In genomic region chr1:10606070-10606469, GRCh38 we compare ENCODE assay signal across 33 cellular contexts.
A peak's percentile ranks its signal among the peaks of the same experiment; 100 is the strongest.
DNase-seq lines count a peak whose midpoint lies in the region; ATAC-seq and FAIRE-seq lines count a peak whose summit lies in the region.
"Had no signal": no experiment of that assay in that cellular context is flagged by ENCODE, and none has a peak within 500 bp of the region (broad histone marks: within the 10 kb centered on the region; RNA-seq: fewer than 3 reads in every experiment).

No MANE protein-coding gene starts in this region.

- H3K14ac ChIP-seq in mesenchymal stem cell (ENCODE audit: low read length in 2 of 2) = no peak overlapping the region

- H3K27ac Mint-ChIP-seq in effector memory CD8-positive, alpha-beta T cell = peak overlapping the region; percentile 49 to 57
- H3K27ac Mint-ChIP-seq: activated CD8-positive, alpha-beta T cell treated with anti-CD3 and anti-CD28 coated beads, Interleukin-2, amount 10 ng/mL, durations not matched to agents 7 days and 5 days; activated naive CD4-positive, alpha-beta T cell treated with anti-CD3 and anti-CD28 coated beads, Interleukin-2, amount 10 ng/mL, durations not matched to agents 7 days and 5 days; activated T-helper 17 cell treated with anti-CD3 and anti-CD28 coated beads, Interleukin-2, amount 50 U/mL, for 72 hours; naive B cell had no signal

- H3K4ac ChIP-seq in mesenchymal stem cell (ENCODE audit: low read depth in 1 of 2, low read length in 2 of 2) = no peak overlapping the region

- peaks cover 16% of the 10 kb centered on the region for H3K79me1 ChIP-seq in mesenchymal stem cell (replicated peaks; ENCODE audit: low read length, poor library complexity, severe bottlenecking)

- no peak overlapping the region for H2BK15ac ChIP-seq in mesenchymal stem cell (ENCODE audit: low read depth, poor library complexity, severe bottlenecking)

- no peaks in the 10 kb centered on the region for H3K9me3 Mint-ChIP-seq in effector memory CD8-positive, alpha-beta T cell
- H3K9me3 Mint-ChIP-seq: activated naive CD4-positive, alpha-beta T cell treated with anti-CD3 and anti-CD28 coated beads, Interleukin-2, amount 10 ng/mL, durations not matched to agents 7 days and 5 days; activated T-helper 17 cell treated with anti-CD3 and anti-CD28 coated beads, Interleukin-2, amount 50 U/mL, for 72 hours; naive B cell had no signal

- WGBS in mesenchymal stem cell = 86% methylated on average over 7 of the region's 7 CpGs

- peak; percentile 69 for DNase-seq in HK-2 (ENCODE audit: unreplicated experiment)
- DNase-seq in effector memory CD8-positive, alpha-beta T cell = no peak
- DNase-seq in mesenchymal stem cell = no peak
- no peak for DNase-seq in urothelium cell line (ENCODE audit: low spot score)
- DNase-seq in NCI-H510A treated with DMSO at 0.1 percent for 48 hours (lab: John Stamatoyannopoulos, UW) = no peak
- no peak for DNase-seq in T1000 (lab: John Stamatoyannopoulos, UW)
- DNase-seq: activated CD4-positive, alpha-beta T cell treated with anti-CD3 and anti-CD28 coated beads for 4 hours; activated CD8-positive, alpha-beta T cell treated with anti-CD3 and anti-CD28 coated beads, Interleukin-2, amount 10 ng/mL, durations not matched to agents 7 days and 5 days; activated naive CD4-positive, alpha-beta T cell treated with anti-CD3 and anti-CD28 coated beads, Interleukin-2, amount 10 ng/mL, durations not matched to agents 7 days and 5 days; adrenal gland; brain microvascular endothelial cell; C1 segment of cervical spinal cord; GDM1; hippocampal formation; left ventricle myocardium inferior; naive B cell; NCI-H1417 treated with DMSO at 0.1 percent for 48 hours; NCI-H2081; NCI-H226; occipital lobe; SHP77 treated with DMSO at 0.1 percent for 48 hours; sigmoid colon; stimulated activated CD4-positive, alpha-beta T cell treated with anti-CD3 and anti-CD28 coated beads, Interleukin-4, amount 100 ng/mL, for 1 hour; stomach; SW 1271; tibial artery had no signal

- H2BK12ac ChIP-seq in mesenchymal stem cell (ENCODE audit: low read length in 2 of 2) = no peak overlapping the region

- H3K27me3 ChIP-seq in mesenchymal stem cell (ENCODE audit: control insufficient read depth in 1 of 2, insufficient read depth in 1 of 2, low read length in 2 of 2) = no peaks in the 10 kb centered on the region
- H3K27me3 ChIP-seq: adrenal gland, brain microvascular endothelial cell, gastroesophageal sphincter, sigmoid colon, stomach, tibial artery had no signal

- H3K4me1 Mint-ChIP-seq in effector memory CD8-positive, alpha-beta T cell (ENCODE audit: low read depth in 2 of 2) = peaks cover 2 to 7% of the 10 kb centered on the region in 2 donors
- H3K4me1 Mint-ChIP-seq: activated naive CD4-positive, alpha-beta T cell treated with anti-CD3 and anti-CD28 coated beads, Interleukin-2, amount 10 ng/mL, durations not matched to agents 7 days and 5 days; naive B cell had no signal

- H3K4me3 Mint-ChIP-seq in effector memory CD8-positive, alpha-beta T cell = no peak overlapping the region
- H3K4me3 Mint-ChIP-seq: activated CD8-positive, alpha-beta T cell treated with anti-CD3 and anti-CD28 coated beads, Interleukin-2, amount 10 ng/mL, durations not matched to agents 7 days and 5 days; activated naive CD4-positive, alpha-beta T cell treated with anti-CD3 and anti-CD28 coated beads, Interleukin-2, amount 10 ng/mL, durations not matched to agents 7 days and 5 days; activated T-helper 17 cell treated with anti-CD3 and anti-CD28 coated beads, Interleukin-2, amount 50 U/mL, for 72 hours; naive B cell had no signal

- no peak overlapping the region for H3K23ac ChIP-seq in mesenchymal stem cell (ENCODE audit: low read length in 2 of 2)

- no peaks in the 10 kb centered on the region for H3K27me3 Mint-ChIP-seq in effector memory CD8-positive, alpha-beta T cell
- H3K27me3 Mint-ChIP-seq: activated naive CD4-positive, alpha-beta T cell treated with anti-CD3 and anti-CD28 coated beads, Interleukin-2, amount 10 ng/mL, durations not matched to agents 7 days and 5 days; activated T-helper 17 cell treated with anti-CD3 and anti-CD28 coated beads, Interleukin-2, amount 50 U/mL, for 72 hours; naive B cell had no signal

- H4K91ac ChIP-seq in mesenchymal stem cell (ENCODE audit: low read length) = no peak overlapping the region

- no peak overlapping the region for H2BK5ac ChIP-seq in mesenchymal stem cell (ENCODE audit: low read depth, low read length, poor library complexity, severe bottlenecking)

- no peak overlapping the region for H3K4me3 ChIP-seq in mesenchymal stem cell (ENCODE audit: insufficient read depth in 1 of 2, low read depth in 1 of 2, low read length in 2 of 2)
- H3K4me3 ChIP-seq: adrenal gland, gastroesophageal sphincter, left ventricle myocardium inferior, prostate gland, sigmoid colon, stomach, tibial artery had no signal

- FAIRE-seq in urothelium cell line (lab: Jason Lieb, UNC) = no peak
- FAIRE-seq: endothelial cell of umbilical vein had no signal

- H3K4me2 ChIP-seq in mesenchymal stem cell (ENCODE audit: low read length, poor library complexity, severe bottlenecking) = peak overlapping the region; percentile 31

- H3K27ac ChIP-seq in mesenchymal stem cell (ENCODE audit: low read length, poor library complexity, severe bottlenecking) = peak overlapping the region; percentile 85
- H3K27ac ChIP-seq: adrenal gland, brain microvascular endothelial cell, gastroesophageal sphincter, left ventricle myocardium inferior, prostate gland, sigmoid colon, stomach, tibial artery, VCaP had no signal

- H4K8ac ChIP-seq in mesenchymal stem cell (ENCODE audit: low read length) = no peak overlapping the region

- ATAC-seq in effector memory CD8-positive, alpha-beta T cell (replicated peaks) = no peak
- no peak for ATAC-seq in GM19452 (IDR thresholded peaks at IDR 0.05; ENCODE audit: unreplicated experiment)
- ATAC-seq: activated CD8-positive, alpha-beta T cell treated with anti-CD3 and anti-CD28 coated beads, Interleukin-2, amount 10 ng/mL, durations not matched to agents 7 days and 5 days; activated T-helper 17 cell treated with anti-CD3 and anti-CD28 coated beads, Interleukin-2, amount 50 U/mL, for 72 hours; gastroesophageal sphincter; Panc1 had no signal

- peak overlapping the region; percentile 39 for H2AK5ac ChIP-seq in mesenchymal stem cell (ENCODE audit: low read length, severe bottlenecking)

- H2AFZ ChIP-seq in mesenchymal stem cell (ENCODE audit: low read depth, low read length) = no peak overlapping the region

- H3K4me1 ChIP-seq in mesenchymal stem cell (ENCODE audit: control insufficient read depth, insufficient read depth, low read depth, low read length) = peaks cover 18% of the 10 kb centered on the region
- H3K4me1 ChIP-seq: gastroesophageal sphincter, prostate gland, sigmoid colon, tibial artery had no signal

- H2BK120ac ChIP-seq in mesenchymal stem cell (ENCODE audit: low read depth, low read length) = no peak overlapping the region

- H3K9ac ChIP-seq in mesenchymal stem cell (ENCODE audit: low read length) = no peak overlapping the region

- H3K36me3 ChIP-seq in mesenchymal stem cell (ENCODE audit: control insufficient read depth in 1 of 2, insufficient read depth in 2 of 2, low read depth in 1 of 2, low read length in 2 of 2) = peaks cover 0 to 27% of the 10 kb centered on the region in 2 experiments
- H3K36me3 ChIP-seq: adrenal gland, brain microvascular endothelial cell, gastroesophageal sphincter, left ventricle myocardium inferior, prostate gland, sigmoid colon had no signal

- no peak overlapping the region for H3K18ac ChIP-seq in mesenchymal stem cell (ENCODE audit: low read depth in 1 of 2, low read length in 2 of 2)

- H3K36me3 Mint-ChIP-seq in effector memory CD8-positive, alpha-beta T cell (ENCODE audit: insufficient read depth) = peaks cover 11% of the 10 kb centered on the region

- no peaks in the 10 kb centered on the region for H3K9me3 ChIP-seq in mesenchymal stem cell (ENCODE audit: control insufficient read depth, low read length)
- H3K9me3 ChIP-seq: adrenal gland, gastroesophageal sphincter, left ventricle myocardium inferior, prostate gland, sigmoid colon, stomach, tibial artery had no signal
